ENCODE assay signal across 7 cellular contexts in genomic region chr1:983736-984475, GRCh38. TPM values are rescaled to one million over a fixed set of nuclear protein-coding genes. Genes with fewer than 3 reads are reported as not detected.
DNase-seq lines count a peak whose midpoint lies in the region; ATAC-seq, FAIRE-seq and TF ChIP-seq lines count a peak whose summit lies in the region.
"Had no signal": no experiment of that assay in that cellular context is flagged by ENCODE, and none has a peak within 500 bp of the region (broad histone marks: within the 10 kb centered on the region; RNA-seq: fewer than 3 reads in every experiment).

No MANE protein-coding gene starts in this region.

- FAIRE-seq in K562 (lab: Jason Lieb, UNC), result no peak

- TF ChIP-seq CTCF in OCI-LY3 (IDR thresholded peaks at IDR 0.05; ENCODE audit: low read depth, low read length) (peak; percentile 71), K562 (IDR thresholded peaks at IDR 0.05 in 2 of 3, conservative IDR thresholded peaks at IDR 0.05 in 1 of 3; ENCODE audit: insufficient read depth in 2 of 3, low read depth in 1 of 3, low read length in 3 of 3) (peak; percentile 54 to 90 (median 77); a peak in 4 of 6 replicates), neural progenitor cell (IDR thresholded peaks at IDR 0.05) (peak; percentile 89)

- H3K9me3 ChIP-seq in BLaER1 treated with 17β-estradiol and CSF1 and Interleukin-3, amounts not matched to agents 10 nM and 100 nM (replicated peaks in 1 of 11), result peaks cover 0 to 9% (median 0%) of the 10 kb centered on the region in 11 experiments; a peak in 1 of 22 replicates
- no peaks in the 10 kb centered on the region for H3K9me3 ChIP-seq in OCI-LY3 (ENCODE audit: insufficient read depth, low read length)
- no peaks in the 10 kb centered on the region for H3K9me3 ChIP-seq in K562 (replicated peaks; ENCODE audit: control insufficient read depth, insufficient read depth, low read depth, low read length)
- no peaks in the 10 kb centered on the region for H3K9me3 ChIP-seq in neural progenitor cell (ENCODE audit: low read depth)

- peaks cover 1% of the 10 kb centered on the region for H3K36me3 Mint-ChIP-seq in neural progenitor cell

- peak; percentile 82 for ATAC-seq in K562
- ATAC-seq in GM19467 (IDR thresholded peaks at IDR 0.05; ENCODE audit: unreplicated experiment), result no peak

- 10% methylated on average over 26 of the region's 32 CpGs for WGBS in K562 (ENCODE audit: insufficient coverage, low coverage, missing lambda C conversion rate)

- no peak overlapping the region for H3K27ac ChIP-seq in BLaER1 treated with 17β-estradiol and CSF1 and Interleukin-3, amounts not matched to agents 10 nM and 100 nM
- H3K27ac ChIP-seq in OCI-LY3 (ENCODE audit: low read length) (no peak overlapping the region), K562 (ENCODE audit: extremely low read depth, low read depth, low read length) (no peak overlapping the region), neural progenitor cell (no peak overlapping the region)

- H3K4me3 ChIP-seq in BLaER1 treated with 17β-estradiol and CSF1 and Interleukin-3, amounts not matched to agents 10 nM and 100 nM, result no peak overlapping the region; a peak in 2 of 20 replicates
- H3K4me3 ChIP-seq in OCI-LY3 (ENCODE audit: low read length) (no peak overlapping the region), K562 (no peak overlapping the region), neural progenitor cell (no peak overlapping the region)

- H3K4me2 ChIP-seq in BLaER1 treated with 17β-estradiol and CSF1 and Interleukin-3, amounts not matched to agents 10 nM and 100 nM, result peak overlapping the region in 7 of 11 experiments; percentile 32 to 66 (median 45); a peak in 10 of 22 replicates
- H3K4me2 ChIP-seq in OCI-LY3 (ENCODE audit: low read length) (no peak overlapping the region), K562 (ENCODE audit: insufficient read depth, low read length) (no peak overlapping the region), neural progenitor cell (peak overlapping the region; percentile 67)

- no peak overlapping the region for H3K9ac ChIP-seq in BLaER1 treated with 17β-estradiol and CSF1 and Interleukin-3, amounts not matched to agents 10 nM and 100 nM
- H3K9ac ChIP-seq in OCI-LY3 (ENCODE audit: low read length) (no peak overlapping the region), K562 (ENCODE audit: insufficient read depth in 1 of 2, low read depth in 2 of 2, low read length in 2 of 2) (peak overlapping the region in 1 of 2 experiments; percentile 50; a peak in 2 of 4 replicates), neural progenitor cell (no peak overlapping the region)

- H3K36me3 ChIP-seq in BLaER1 treated with 17β-estradiol and CSF1 and Interleukin-3, amounts not matched to agents 10 nM and 100 nM, result no peaks in the 10 kb centered on the region
- H3K36me3 ChIP-seq in OCI-LY3 (replicated peaks; ENCODE audit: low read depth, low read length), result no peaks in the 10 kb centered on the region
- no peaks in the 10 kb centered on the region for H3K36me3 ChIP-seq in K562 (ENCODE audit: control insufficient read depth, insufficient read depth, low read length)
- no peaks in the 10 kb centered on the region for H3K36me3 ChIP-seq in neural progenitor cell

- intact Hi-C loops in K562 (cut with micrococcal nuclease), result loop anchor here (1.0 to 10.0 kb wide), 2 partner anchors 79 to 311 kb away; no protein-coding TSS in a partner anchor

- BruUV-seq in K562 (replicated peaks; lab: Mats Ljungman, UMichigan), result no TSS peak

- no peak for TF ChIP-seq EP300 in K562 (IDR thresholded peaks at IDR 0.05; ENCODE audit: low read length)

- CTCF ChIA-PET in K562 (lab: Yijun Ruan, JAX; ENCODE audit: low intra/inter-chr PET ratio), result interaction anchor here (0.8 to 2.9 kb wide), 5 partner anchors 10 to 307 kb away, joined by 3 to 27 read pairs (median 8); no protein-coding TSS in a partner anchor

- no peak for TF ChIP-seq POLR2A in K562 (conservative IDR thresholded peaks at IDR 0.05)

- peaks cover 6% of the 10 kb centered on the region for H3K9me3 Mint-ChIP-seq in neural progenitor cell

- H3K4me3 Mint-ChIP-seq in neural progenitor cell, result peak overlapping the region; percentile 46

- H3K27me3 ChIP-seq in BLaER1 treated with 17β-estradiol and CSF1 and Interleukin-3, amounts not matched to agents 10 nM and 100 nM, result peaks cover 17 to 69% (median 34%) of the 10 kb centered on the region in 11 experiments
- H3K27me3 ChIP-seq in OCI-LY3 (ENCODE audit: low read depth, low read length), result peaks cover 5% of the 10 kb centered on the region
- peaks cover 39 to 51% of the 10 kb centered on the region in 2 experiments; a peak in 4 of 5 replicates for H3K27me3 ChIP-seq in K562 (ENCODE audit: control insufficient read depth in 2 of 2, insufficient read depth in 2 of 2, low read length in 2 of 2)
- peaks cover 87% of the 10 kb centered on the region for H3K27me3 ChIP-seq in neural progenitor cell

- H3K27ac Mint-ChIP-seq in neural progenitor cell, result no peak overlapping the region

- H3F3A ChIP-seq in neural progenitor cell (ENCODE audit: low read depth), result no peaks in the 10 kb centered on the region

- no peaks in the 10 kb centered on the region for H3K79me2 ChIP-seq in OCI-LY3 (ENCODE audit: low read length)
- no peaks in the 10 kb centered on the region for H3K79me2 ChIP-seq in K562 (ENCODE audit: control insufficient read depth, insufficient read depth, low read length)
- H3K79me2 ChIP-seq in neural progenitor cell (ENCODE audit: low read depth), result no peaks in the 10 kb centered on the region

- no peak overlapping the region for H2AFZ ChIP-seq in OCI-LY3 (ENCODE audit: low read depth, low read length)
- no peak overlapping the region for H2AFZ ChIP-seq in K562 (ENCODE audit: low read depth, low read length)
- H2AFZ ChIP-seq in neural progenitor cell (replicated peaks), result no peak overlapping the region

- H3K27me3 Mint-ChIP-seq in neural progenitor cell (ENCODE audit: insufficient read depth, low read depth), result peaks cover 18% of the 10 kb centered on the region

- H3K4me1 Mint-ChIP-seq in neural progenitor cell, result peaks cover 7% of the 10 kb centered on the region

- DNase-seq in K562 (ENCODE audit: extremely low read depth in 1 of 4, low spot score in 3 of 4) (peak; percentile 69 to 90 (median 88)), neural progenitor cell (ENCODE audit: low spot score) (peak; percentile 72), SKM-1 (lab: John Stamatoyannopoulos, UW; ENCODE audit: unreplicated experiment) (no peak)

- H3K9me1 ChIP-seq in K562 (ENCODE audit: control insufficient read depth, insufficient read depth, low read length), result no peaks in the 10 kb centered on the region

- peak; percentile 68 to 82 for TF ChIP-seq RAD21 in K562 (CRISPR knock-in tag; conservative IDR thresholded peaks at IDR 0.05 in 1 of 2, IDR thresholded peaks at IDR 0.05 in 1 of 2)

- H3K4me1 ChIP-seq in BLaER1 treated with 17β-estradiol and CSF1 and Interleukin-3, amounts not matched to agents 10 nM and 100 nM, result peaks cover 0 to 14% (median 11%) of the 10 kb centered on the region in 10 experiments; a peak in 12 of 20 replicates
- no peaks in the 10 kb centered on the region for H3K4me1 ChIP-seq in OCI-LY3 (ENCODE audit: low read length)
- H3K4me1 ChIP-seq in K562 (replicated peaks in 1 of 2; ENCODE audit: control insufficient read depth in 2 of 2, insufficient read depth in 2 of 2, low read length in 2 of 2), result peaks cover 0 to 51% of the 10 kb centered on the region in 2 experiments; a peak in 2 of 5 replicates
- H3K4me1 ChIP-seq in neural progenitor cell, result no peaks in the 10 kb centered on the region

- in situ Hi-C loops in K562 (cut with MboI), result loop anchor here (10.0 kb wide), 1 partner anchor 81 kb away; no protein-coding TSS in a partner anchor

- POLR2A ChIA-PET in K562 (lab: Yijun Ruan, JAX), result interaction anchor here (0.6 to 1.4 kb wide), 5 partner anchors 11 to 280 kb away, joined by 3 to 7 read pairs (median 5); no protein-coding TSS in a partner anchor

- peaks cover 0 to 22% (median 0%) of the 10 kb centered on the region in 11 experiments; a peak in 4 of 22 replicates for H4K20me1 ChIP-seq in BLaER1 treated with 17β-estradiol and CSF1 and Interleukin-3, amounts not matched to agents 10 nM and 100 nM
- H4K20me1 ChIP-seq in OCI-LY3 (ENCODE audit: insufficient read depth, low read length), result no peaks in the 10 kb centered on the region
- H4K20me1 ChIP-seq in K562 (replicated peaks; ENCODE audit: control insufficient read depth, insufficient read depth, low read length), result peaks cover 13% of the 10 kb centered on the region
- H4K20me1 ChIP-seq in neural progenitor cell (ENCODE audit: low read depth), result no peaks in the 10 kb centered on the region

RNA-seq across cellular contexts. Expression of gene PERM1, which starts 2.0 kb away (rescaled TPM):
- 0.30 and 1.0 TPM in 2 replicates for total RNA-seq in K562 (2011; cell fraction: chromatin; rRNA removed; ENCODE audit: low replicate concordance)
- 0.39 and 0.67 TPM in 2 replicates for total RNA-seq in K562 (2011; cell fraction: nucleolus; rRNA removed)
- 0.23 and 0.29 TPM in 2 replicates for total RNA-seq in K562 (2011; cell fraction: nucleoplasm; rRNA removed)
- total RNA-seq in K562 (2014; rRNA removed) (not detected in 2 replicates), K562 (2014; rRNA removed; fragmentation: Illumina TruSeq; extraction: Trizol) (not detected in 2 replicates), K562 (2015; rRNA removed; fragmentation: Illumina TruSeq; extraction: Trizol) (not detected in 2 replicates), K562 (2021) (not detected in 2 replicates), neural progenitor cell (ENCODE audit: low replicate concordance) (not detected in 2 replicates)
- polyA plus RNA-seq in K562 (2011; rRNA removed) (0.04 TPM in 1 of 2 replicates, not detected in the other), K562 (2014; fragmentation: Illumina TruSeq; extraction: Trizol) (not detected in 2 replicates), K562 (2014; fragmentation: Nextera tagmentation; extraction: Ambion mirVana) (not detected), K562 (2014; rRNA removed) (not detected in 2 replicates)
- polyA plus RNA-seq in K562 (2011; cell fraction: cytosol; rRNA removed), result 0.06 TPM in 1 of 2 replicates, not detected in the other
- polyA plus RNA-seq in K562 (2011; cell fraction: nucleus; rRNA removed), result 0.18 and 0.25 TPM in 2 replicates
- polyA plus RNA-seq in K562 (2012), result 0.46 and 0.48 TPM in 2 replicates
- polyA minus RNA-seq in K562 (2011; rRNA and poly(A)+ RNA removed), result not detected in 2 replicates
- polyA minus RNA-seq in K562 (2011; cell fraction: cytosol; rRNA and poly(A)+ RNA removed), result not detected in 2 replicates
- polyA minus RNA-seq in K562 (2011; cell fraction: nucleus; rRNA and poly(A)+ RNA removed), result 0.33 TPM in 1 of 2 replicates, not detected in the other
- total RNA-seq: pulmonary artery endothelial cell had no signal

RNA-seq across cellular contexts. Expression of gene HES4, which starts 16.0 kb away (rescaled TPM):
- 5.7 and 23.9 TPM in 2 replicates for total RNA-seq in K562 (2011; cell fraction: chromatin; rRNA removed; ENCODE audit: low replicate concordance)
- total RNA-seq in K562 (2011; cell fraction: nucleolus; rRNA removed), result 54.5 and 57.7 TPM in 2 replicates
- 14.9 and 19.0 TPM in 2 replicates for total RNA-seq in K562 (2011; cell fraction: nucleoplasm; rRNA removed)
- 41.4 and 49.2 TPM in 2 replicates for total RNA-seq in K562 (2014; rRNA removed)
- 0.25 TPM in 1 of 2 replicates, not detected in the other for total RNA-seq in K562 (2014; rRNA removed; fragmentation: Illumina TruSeq; extraction: Trizol)
- total RNA-seq in K562 (2015; rRNA removed; fragmentation: Illumina TruSeq; extraction: Trizol), result 1.9 TPM in 2 replicates
- 40.5 and 44.3 TPM in 2 replicates for total RNA-seq in K562 (2021)
- 5.3 and 10.4 TPM in 2 replicates for polyA plus RNA-seq in K562 (2011; rRNA removed)
- polyA plus RNA-seq in K562 (2011; cell fraction: cytosol; rRNA removed), result 18.6 and 66.9 TPM in 2 replicates
- polyA plus RNA-seq in K562 (2011; cell fraction: nucleus; rRNA removed), result 86.7 and 173 TPM in 2 replicates
- polyA plus RNA-seq in K562 (2012), result 8.3 and 15.7 TPM in 2 replicates
- polyA plus RNA-seq in K562 (2014; fragmentation: Illumina TruSeq; extraction: Trizol), result 0.21 and 0.61 TPM in 2 replicates
- polyA plus RNA-seq in K562 (2014; fragmentation: Nextera tagmentation; extraction: Ambion mirVana), result not detected
- polyA plus RNA-seq in K562 (2014; rRNA removed), result 33.7 and 43.7 TPM in 2 replicates
- 0.21 TPM in 1 of 2 replicates, not detected in the other for polyA minus RNA-seq in K562 (2011; rRNA and poly(A)+ RNA removed)
- 3.6 and 11.6 TPM in 2 replicates for polyA minus RNA-seq in K562 (2011; cell fraction: cytosol; rRNA and poly(A)+ RNA removed)
- 7.2 and 11.6 TPM in 2 replicates for polyA minus RNA-seq in K562 (2011; cell fraction: nucleus; rRNA and poly(A)+ RNA removed)
- 7.6 and 35.7 TPM in 2 replicates for total RNA-seq in neural progenitor cell (ENCODE audit: low replicate concordance)

RNA-seq across cellular contexts. Expression of gene PLEKHN1, which starts 17.6 kb away (rescaled TPM):
- total RNA-seq in K562 (2011; cell fraction: chromatin; rRNA removed; ENCODE audit: low replicate concordance), result 0.99 and 3.5 TPM in 2 replicates
- total RNA-seq in K562 (2011; cell fraction: nucleolus; rRNA removed), result 1.2 and 2.6 TPM in 2 replicates
- total RNA-seq in K562 (2011; cell fraction: nucleoplasm; rRNA removed), result 0.88 and 1.6 TPM in 2 replicates
- total RNA-seq in K562 (2014; rRNA removed), result 0.09 and 0.69 TPM in 2 replicates
- 0.07 TPM in 1 of 2 replicates, not detected in the other for total RNA-seq in K562 (2014; rRNA removed; fragmentation: Illumina TruSeq; extraction: Trizol)
- 0.11 and 0.18 TPM in 2 replicates for total RNA-seq in K562 (2015; rRNA removed; fragmentation: Illumina TruSeq; extraction: Trizol)
- total RNA-seq in K562 (2021), result 1.2 and 1.5 TPM in 2 replicates
- polyA plus RNA-seq in K562 (2011; rRNA removed), result 0.13 and 0.34 TPM in 2 replicates
- 0.12 and 0.37 TPM in 2 replicates for polyA plus RNA-seq in K562 (2011; cell fraction: cytosol; rRNA removed)
- 2.6 and 3.6 TPM in 2 replicates for polyA plus RNA-seq in K562 (2011; cell fraction: nucleus; rRNA removed)
- polyA plus RNA-seq in K562 (2012), result 0.47 and 1.4 TPM in 2 replicates
- polyA plus RNA-seq in K562 (2014; fragmentation: Illumina TruSeq; extraction: Trizol), result 0.13 and 0.69 TPM in 2 replicates
- not detected for polyA plus RNA-seq in K562 (2014; fragmentation: Nextera tagmentation; extraction: Ambion mirVana)
- 0.52 and 0.80 TPM in 2 replicates for polyA plus RNA-seq in K562 (2014; rRNA removed)
- polyA minus RNA-seq in K562 (2011; rRNA and poly(A)+ RNA removed), result not detected in 2 replicates
- 0.55 TPM in 1 of 2 replicates, not detected in the other for polyA minus RNA-seq in K562 (2011; cell fraction: cytosol; rRNA and poly(A)+ RNA removed)
- polyA minus RNA-seq in K562 (2011; cell fraction: nucleus; rRNA and poly(A)+ RNA removed), result 1.3 and 1.8 TPM in 2 replicates
- total RNA-seq in neural progenitor cell (ENCODE audit: low replicate concordance), result 0.09 TPM in 1 of 2 replicates, not detected in the other

RNA-seq across cellular contexts. Expression of gene KLHL17, which starts 23.5 kb away (rescaled TPM):
- 105 and 413 TPM in 2 replicates for total RNA-seq in K562 (2011; cell fraction: chromatin; rRNA removed; ENCODE audit: low replicate concordance)
- total RNA-seq in K562 (2011; cell fraction: nucleolus; rRNA removed), result 347 and 361 TPM in 2 replicates
- 167 and 188 TPM in 2 replicates for total RNA-seq in K562 (2011; cell fraction: nucleoplasm; rRNA removed)
- 30.7 and 30.8 TPM in 2 replicates for total RNA-seq in K562 (2014; rRNA removed)
- total RNA-seq in K562 (2014; rRNA removed; fragmentation: Illumina TruSeq; extraction: Trizol), result 1.5 and 2.9 TPM in 2 replicates
- total RNA-seq in K562 (2015; rRNA removed; fragmentation: Illumina TruSeq; extraction: Trizol), result 13.0 and 16.3 TPM in 2 replicates
- 58.1 and 71.4 TPM in 2 replicates for total RNA-seq in K562 (2021)
- 18.6 and 49.7 TPM in 2 replicates for polyA plus RNA-seq in K562 (2011; rRNA removed)
- polyA plus RNA-seq in K562 (2011; cell fraction: cytosol; rRNA removed), result 22.8 and 35.9 TPM in 2 replicates
- 819 and 946 TPM in 2 replicates for polyA plus RNA-seq in K562 (2011; cell fraction: nucleus; rRNA removed)
- 31.2 and 45.6 TPM in 2 replicates for polyA plus RNA-seq in K562 (2012)
- polyA plus RNA-seq in K562 (2014; fragmentation: Illumina TruSeq; extraction: Trizol), result 7.2 and 22.1 TPM in 2 replicates
- under 1 TPM; 0.14 to 0.55 TPM for polyA plus RNA-seq in K562 (2014; fragmentation: Nextera tagmentation; extraction: Ambion mirVana)
- 67.3 and 84.8 TPM in 2 replicates for polyA plus RNA-seq in K562 (2014; rRNA removed)
- 3.4 and 5.1 TPM in 2 replicates for polyA minus RNA-seq in K562 (2011; rRNA and poly(A)+ RNA removed)
- 8.9 and 14.1 TPM in 2 replicates for polyA minus RNA-seq in K562 (2011; cell fraction: cytosol; rRNA and poly(A)+ RNA removed)
- 72.0 and 97.5 TPM in 2 replicates for polyA minus RNA-seq in K562 (2011; cell fraction: nucleus; rRNA and poly(A)+ RNA removed)
- 10.7 and 33.8 TPM in 2 replicates for total RNA-seq in neural progenitor cell (ENCODE audit: low replicate concordance)

RNA-seq across cellular contexts. Expression of gene NOC2L, which starts 24.9 kb away (rescaled TPM):
- 185 and 348 TPM in 2 replicates for total RNA-seq in K562 (2011; cell fraction: chromatin; rRNA removed; ENCODE audit: low replicate concordance)
- 202 and 208 TPM in 2 replicates for total RNA-seq in K562 (2011; cell fraction: nucleolus; rRNA removed)
- total RNA-seq in K562 (2011; cell fraction: nucleoplasm; rRNA removed), result 191 and 196 TPM in 2 replicates
- total RNA-seq in K562 (2014; rRNA removed) (363 and 418 TPM in 2 replicates), K562 (2014; rRNA removed; fragmentation: Illumina TruSeq; extraction: Trizol) (111 and 128 TPM in 2 replicates), K562 (2015; rRNA removed; fragmentation: Illumina TruSeq; extraction: Trizol) (214 and 216 TPM in 2 replicates), K562 (2021) (407 and 410 TPM in 2 replicates), neural progenitor cell (ENCODE audit: low replicate concordance) (39.6 and 69.1 TPM in 2 replicates)
- polyA plus RNA-seq in K562 (2011; rRNA removed) (86.6 and 118 TPM in 2 replicates), K562 (2014; fragmentation: Illumina TruSeq; extraction: Trizol) (200 and 279 TPM in 2 replicates), K562 (2014; fragmentation: Nextera tagmentation; extraction: Ambion mirVana) (1 to 10 TPM; 4.0 to 9.7 TPM), K562 (2014; rRNA removed) (260 and 299 TPM in 2 replicates)
- 166 and 242 TPM in 2 replicates for polyA plus RNA-seq in K562 (2011; cell fraction: cytosol; rRNA removed)
- polyA plus RNA-seq in K562 (2011; cell fraction: nucleus; rRNA removed), result 153 and 201 TPM in 2 replicates
- 162 and 252 TPM in 2 replicates for polyA plus RNA-seq in K562 (2012)
- polyA minus RNA-seq in K562 (2011; rRNA and poly(A)+ RNA removed), result 113 and 170 TPM in 2 replicates
- polyA minus RNA-seq in K562 (2011; cell fraction: cytosol; rRNA and poly(A)+ RNA removed), result 169 and 187 TPM in 2 replicates
- polyA minus RNA-seq in K562 (2011; cell fraction: nucleus; rRNA and poly(A)+ RNA removed), result 36.1 and 52.3 TPM in 2 replicates

Comparison
In these comparisons a context has a peak if more than half of its experiments do, and no peak if none do; other contexts are left out.
1. H3K4me2 ChIP-seq: peak in BLaER1 treated with 17β-estradiol and CSF1 and Interleukin-3, amounts not matched to agents 10 nM and 100 nM (7 of 11) and neural progenitor cell (single experiment); none in OCI-LY3 (single experiment) and K562 (single experiment).
2. Peak in every context shown above with its lines, with median percentiles within 50 percentile points of each other: CTCF ChIP-seq.